In the genomic region with DNA sequence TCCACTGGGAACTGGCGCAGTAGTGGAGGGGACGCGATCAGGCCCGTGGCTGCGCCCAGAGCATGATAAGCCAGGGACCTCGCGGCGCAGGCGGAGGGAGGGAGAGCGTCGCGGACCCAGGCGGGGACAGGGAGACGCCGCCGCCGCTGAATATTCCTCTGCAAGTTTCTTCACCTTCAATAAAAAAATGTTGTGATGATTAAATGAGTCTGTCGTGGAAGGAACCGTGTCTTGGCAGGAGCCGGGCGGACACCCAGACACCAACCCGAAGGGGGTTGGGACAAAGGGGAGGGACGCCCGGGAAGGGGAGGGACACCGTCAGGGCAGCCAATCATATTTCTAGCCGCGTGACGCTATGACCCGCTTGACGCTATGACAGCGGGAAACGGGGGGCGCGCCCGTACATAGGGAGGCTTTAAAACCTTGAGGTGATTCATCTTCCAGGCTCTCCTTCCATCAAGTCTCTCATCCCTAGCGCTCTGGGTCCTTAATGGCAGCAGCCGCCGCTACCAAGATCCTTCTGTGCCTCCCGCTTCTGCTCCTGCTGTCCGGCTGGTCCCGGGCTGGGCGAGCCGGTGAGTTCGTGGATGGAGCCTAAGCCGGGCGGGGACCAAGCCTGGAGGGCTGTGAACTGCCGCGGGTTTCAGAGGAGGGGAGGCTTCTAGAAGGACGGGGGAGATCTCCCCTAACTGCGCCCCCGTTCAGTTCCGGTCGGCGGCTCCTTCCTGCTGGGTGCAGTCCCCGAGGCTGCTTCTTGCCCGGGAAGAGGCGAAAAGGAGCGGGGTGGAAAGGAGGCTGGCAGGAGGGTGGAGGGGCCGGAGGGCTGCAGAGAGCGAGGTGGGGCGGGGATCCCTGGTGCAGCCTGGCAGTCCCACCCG, we compare ENCODE assay signal across 8 cellular contexts. TPM values are rescaled to one million over a fixed set of nuclear protein-coding genes. Genes with fewer than 3 reads are reported as not detected.
DNase-seq lines count a peak whose midpoint lies in the region; ATAC-seq and TF ChIP-seq lines count a peak whose summit lies in the region.

ULBP2 (plus strand) TSS at position 432 of the 878 bp plus-strand sequence; CDS start at position 491, 59 bp downstream.

- DNase-seq in NCI-H146 treated with DMSO at 0.1 percent for 48 hours (lab: John Stamatoyannopoulos, UW; ENCODE audit: unreplicated experiment) (peak; percentile 88), T-helper 22 cell (ENCODE audit: low read depth) (peak; percentile 89), ascending aorta (ENCODE audit: low spot score in 2 of 2) (peak; percentile 74 to 93), right atrium auricular region (ENCODE audit: low spot score) (peak; percentile 93), psoas muscle (peak; percentile 86 to 93), upper lobe of right lung (peak; percentile 90)

- H3K9me3 ChIP-seq in ascending aorta (no peaks in the 10 kb centered on the region), right atrium auricular region (no peaks in the 10 kb centered on the region), psoas muscle (no peaks in the 10 kb centered on the region), upper lobe of right lung (no peaks in the 10 kb centered on the region)

- TF ChIP-seq CTCF in ascending aorta (IDR thresholded peaks at IDR 0.05) (no peak), right atrium auricular region (IDR thresholded peaks at IDR 0.05) (no peak), psoas muscle (IDR thresholded peaks at IDR 0.05) (no peak), upper lobe of right lung (IDR thresholded peaks at IDR 0.05) (no peak)

- peak; percentile 35 for ATAC-seq in GM19351 (IDR thresholded peaks at IDR 0.05; ENCODE audit: unreplicated experiment)
- peak; percentile 95 to 98 (median 96) for ATAC-seq in psoas muscle
- peak; percentile 93 for ATAC-seq in upper lobe of right lung
- no peak for ATAC-seq in HG02938 (IDR thresholded peaks at IDR 0.05; ENCODE audit: unreplicated experiment)

- H3K36me3 ChIP-seq in ascending aorta, result no peaks in the 10 kb centered on the region
- H3K36me3 ChIP-seq in right atrium auricular region, result no peaks in the 10 kb centered on the region
- no peaks in the 10 kb centered on the region for H3K36me3 ChIP-seq in psoas muscle (ENCODE audit: insufficient read depth in 1 of 2, low read depth in 1 of 2)
- H3K36me3 ChIP-seq in upper lobe of right lung, result no peaks in the 10 kb centered on the region

- WGBS in psoas muscle, 3 donors, result 1 to 2% (median 1%) methylated on average over 59 to 62 of the region's 62 CpGs

- intact Hi-C loops in ascending aorta (cut with DNase I) (loop anchor here (5.0 kb wide), 1 partner anchor 125 kb away; the partner anchor contains the start of gene ULBP3), psoas muscle (cut with DNase I) (no loop called here), upper lobe of right lung (cut with DNase I) (no loop called here)

- H3K27me3 ChIP-seq in ascending aorta (peaks cover 28% of the 10 kb centered on the region), right atrium auricular region (peaks cover 25 to 34% of the 10 kb centered on the region in 2 donors), psoas muscle (ENCODE audit: insufficient read depth in 3 of 3, low read length in 2 of 3) (peaks cover 0 to 43% (median 25%) of the 10 kb centered on the region in 3 donors), upper lobe of right lung (peaks cover 51% of the 10 kb centered on the region)

- H3K27ac ChIP-seq in ascending aorta, result no peak within 1 kb of the TSS
- H3K27ac ChIP-seq in right atrium auricular region, result peak within 1 kb of the TSS in 1 of 2 donors; percentile 43
- no peak within 1 kb of the TSS for H3K27ac ChIP-seq in psoas muscle
- peak within 1 kb of the TSS; percentile 19 for H3K27ac ChIP-seq in upper lobe of right lung

- peaks cover 0 to 21% of the 10 kb centered on the region in 2 donors for H3K4me1 ChIP-seq in ascending aorta
- peaks cover 0 to 26% of the 10 kb centered on the region in 2 donors for H3K4me1 ChIP-seq in right atrium auricular region
- H3K4me1 ChIP-seq in psoas muscle, result no peaks in the 10 kb centered on the region
- H3K4me1 ChIP-seq in upper lobe of right lung, result peaks cover 23% of the 10 kb centered on the region

- H3K4me3 ChIP-seq in ascending aorta (peak within 1 kb of the TSS; percentile 47 to 65), right atrium auricular region (peak within 1 kb of the TSS; percentile 52 to 56), psoas muscle (peak within 1 kb of the TSS; percentile 70), upper lobe of right lung (peak within 1 kb of the TSS; percentile 60)

RNA-seq across cellular contexts. Expression of gene ULBP2, which starts in this region (rescaled TPM):
- total RNA-seq in ascending aorta (not detected), right atrium auricular region (1 to 10 TPM in 1 of 2 donors, under 1 TPM in 1; 0.82 to 2.4 TPM), psoas muscle (under 1 TPM in 3 of 4 donors, not detected in 1; 0.25 to 0.75 (median 0.69) TPM), upper lobe of right lung (2.3 TPM)
- under 1 TPM; 0.17 to 0.81 (median 0.59) TPM for polyA plus RNA-seq in psoas muscle

Comparison
In these comparisons a context has a peak if more than half of its experiments do, and no peak if none do; other contexts are left out.
1. Peak in DNase-seq and H3K4me3 ChIP-seq in ascending aorta; RNA of the gene not detected or under 1 TPM.
2. Peak in DNase-seq, ATAC-seq and H3K4me3 ChIP-seq in psoas muscle; RNA of the gene not detected or under 1 TPM.